In genomic region chr5:138503487-138504270, GRCh38 we compare ENCODE assay signal across 9 cellular contexts.
DNase-seq lines count a peak whose midpoint lies in the region; TF ChIP-seq lines count a peak whose summit lies in the region.
"Had no signal": no experiment of that assay in that cellular context is flagged by ENCODE, and none has a peak within 500 bp of the region (broad histone marks: within the 10 kb centered on the region; RNA-seq: fewer than 3 reads in every experiment).

No MANE protein-coding gene starts in this region.

- no peak overlapping the region for H3K4me3 ChIP-seq in WI38 (ENCODE audit: low read depth, low read length)

- peaks cover 10% of the 10 kb centered on the region for H3K4me1 Mint-ChIP-seq in nephron progenitor cell
- H3K4me1 Mint-ChIP-seq: IgD-negative memory B cell had no signal

- H3K9me3 Mint-ChIP-seq in nephron progenitor cell = no peaks in the 10 kb centered on the region
- H3K9me3 Mint-ChIP-seq: IgD-negative memory B cell had no signal

- peak; percentile 86 for DNase-seq in Ammon's horn (ENCODE audit: low spot score)
- peak; percentile 42 for DNase-seq in NCI-H2029 treated with DMSO at 0.1 percent for 48 hours (lab: John Stamatoyannopoulos, UW)
- peak; percentile 57 for DNase-seq in fibroblast of the conjunctiva (ENCODE audit: low read depth)
- peak; percentile 38 for DNase-seq in nephron progenitor cell
- DNase-seq in activated effector memory CD4-positive, alpha-beta T cell treated with Interleukin-2 at 50 U/mL for 16 hours = no peak
- DNase-seq in activated T-cell treated with anti-CD3 and anti-CD28 coated beads for 4 hours = no peak

- H3K27me3 Mint-ChIP-seq in nephron progenitor cell (ENCODE audit: low read depth, poor library complexity) = peaks cover 3% of the 10 kb centered on the region
- H3K27me3 Mint-ChIP-seq: IgD-negative memory B cell had no signal

- TF ChIP-seq CTCF in GM12874 (IDR thresholded peaks at IDR 0.05; ENCODE audit: insufficient read depth, low read depth, low read length) (peak; percentile 68), WI38 (IDR thresholded peaks at IDR 0.05; ENCODE audit: low read depth, low read length) (peak; percentile 73), nephron progenitor cell (IDR thresholded peaks at IDR 0.05) (peak; percentile 72)

- peaks cover 9% of the 10 kb centered on the region for H3K36me3 Mint-ChIP-seq in nephron progenitor cell (ENCODE audit: low read depth)

- no peak overlapping the region for H3K4me3 Mint-ChIP-seq in nephron progenitor cell
- H3K4me3 Mint-ChIP-seq: IgD-negative memory B cell had no signal

- no peak overlapping the region for H3K27ac Mint-ChIP-seq in nephron progenitor cell

Comparison
In these comparisons a context has a peak if more than half of its experiments do, and no peak if none do; other contexts are left out.
1. DNase-seq: peak in Ammon's horn (single experiment), NCI-H2029 treated with DMSO at 0.1 percent for 48 hours (single experiment), fibroblast of the conjunctiva (single experiment) and nephron progenitor cell (single experiment); none in activated effector memory CD4-positive, alpha-beta T cell treated with Interleukin-2 at 50 U/mL for 16 hours (single experiment) and activated T-cell treated with anti-CD3 and anti-CD28 coated beads for 4 hours (single experiment).
2. Peak in every context shown above with its lines, with median percentiles within 50 percentile points of each other: CTCF ChIP-seq.